1 cellular context compared by ENCODE assay signal in genomic region chrX:71103110-71103983, GRCh38.
TF ChIP-seq lines count a peak whose summit lies in the region.

No MANE protein-coding gene starts in this region.

TF ChIP-seq in SK-N-SH treated with all-trans-retinoic acid at 6 μM for 48 hours, 23 proteins besides CTCF, POLR2A, EP300 and RAD21:
- TF ChIP-seq CSRNP3 (CRISPR knock-in tag; IDR thresholded peaks at IDR 0.05): no peak
